In the genomic region with DNA sequence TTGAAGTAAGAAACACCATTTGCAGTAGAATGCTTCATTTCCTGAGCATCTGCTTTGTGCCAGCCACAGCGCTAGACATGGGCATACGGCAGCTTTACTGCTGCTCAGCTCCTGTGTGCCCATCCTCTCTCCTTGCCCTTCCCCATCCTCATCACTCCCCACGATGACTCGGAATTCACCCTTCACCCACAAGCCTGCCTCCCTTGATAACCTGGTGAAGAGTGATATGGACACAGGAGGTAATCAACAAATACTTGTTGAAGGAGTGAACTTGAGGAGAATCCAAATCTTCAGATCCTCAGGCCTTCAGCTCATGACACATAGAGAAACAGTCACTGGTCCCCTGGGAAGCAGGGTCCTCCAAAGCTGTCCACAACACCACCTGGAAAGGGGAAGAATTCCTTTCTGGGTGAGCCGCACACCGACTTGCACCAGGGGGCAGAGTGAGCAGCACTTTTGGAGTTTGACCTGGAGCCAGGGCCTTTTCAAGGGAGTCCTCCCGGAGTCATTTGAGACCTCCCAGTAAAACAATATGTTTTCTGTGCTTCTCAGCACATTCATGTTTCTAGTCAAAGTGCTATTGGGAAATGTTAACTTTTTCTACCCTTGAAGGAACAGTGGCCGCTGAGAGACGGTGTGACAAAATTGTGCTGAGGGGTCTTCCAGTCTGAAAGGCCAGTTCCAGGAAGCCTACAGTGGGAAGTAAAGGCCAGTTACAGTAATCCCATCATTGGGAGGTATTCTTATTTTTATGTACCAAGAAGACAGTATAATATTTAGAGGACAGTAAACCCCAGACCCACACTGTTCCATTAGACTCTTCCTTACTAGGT, we compare ENCODE assay signal across 8 cellular contexts.
DNase-seq lines count a peak whose midpoint lies in the region; ATAC-seq and TF ChIP-seq lines count a peak whose summit lies in the region.

No MANE protein-coding gene starts in this region.

- POLR2A ChIA-PET in WTC11 (lab: Charles Lee) = no interaction called here

- no peak for TF ChIP-seq POLR2A in ovary (IDR thresholded peaks at IDR 0.05)

- peak; percentile 71 for ATAC-seq in WTC11
- no peak for ATAC-seq in HG02623 (IDR thresholded peaks at IDR 0.05; ENCODE audit: unreplicated experiment)

- no peaks in the 10 kb centered on the region for H3K36me3 ChIP-seq in ovary

- peaks cover 6% of the 10 kb centered on the region for H3K4me1 ChIP-seq in ovary (ENCODE audit: insufficient read depth)

- H3K27me3 ChIP-seq in ovary = no peaks in the 10 kb centered on the region

- TF ChIP-seq EP300 in ovary (IDR thresholded peaks at IDR 0.05) = no peak

- H3K27me3 Mint-ChIP-seq in WTC11 (ENCODE audit: low read depth) = peaks cover 5% of the 10 kb centered on the region

- H3K4me1 Mint-ChIP-seq in WTC11 = peaks cover 33% of the 10 kb centered on the region

- 48 to 64% (median 50%) methylated on average over 9 of the region's 9 CpGs for WGBS in ovary, 3 donors

- CTCF ChIA-PET in WTC11 (lab: Charles Lee) = interaction anchor here (0.5 to 6.6 kb wide), 9 partner anchors 10 to 382 kb away, joined by 3 to 66 read pairs (median 3); a partner anchor contains a TSS

- no peaks in the 10 kb centered on the region for H3K9me3 Mint-ChIP-seq in WTC11

- no peaks in the 10 kb centered on the region for H3K36me3 Mint-ChIP-seq in WTC11

- in situ Hi-C loops in ACHN (cut with HindIII; ENCODE audit: low pct_ligation_motif_present, low pct_unique_long_range_greater_than_20kb, low sequenced_read_pairs) = no loop called here

- peak overlapping the region; percentile 67; the same call in 1 of the 2 replicates for H3K27ac Mint-ChIP-seq in WTC11

- H3K4me3 ChIP-seq in fibroblast of villous mesenchyme (ENCODE audit: low read depth, low read length) (no peak overlapping the region), ovary (no peak overlapping the region)

- 0 out of 2 replicates have a peak overlapping the region, but pooled peaks have one; percentile 5 for H3K4me3 Mint-ChIP-seq in WTC11

- intact Hi-C loops in ovary (cut with DNase I) = loop anchor here in 2 of 4 donors (5.0 to 10.0 kb wide), 2 partner anchors 126 to 381 kb away; a partner anchor contains a TSS

- DNase-seq in ACHN (peak; percentile 62), GM04503 (ENCODE audit: low read depth) (peak; percentile 25), NCI-H128 (lab: John Stamatoyannopoulos, UW; ENCODE audit: unreplicated experiment) (peak; percentile 23), WTC11 (ENCODE audit: low spot score) (peak; percentile 76), fibroblast of villous mesenchyme (ENCODE audit: low read depth) (peak; percentile 83), ovary (peak; percentile 63 to 76 (median 73)), CD1c-positive myeloid dendritic cell (ENCODE audit: extremely low spot score) (no peak)

- H3K27ac ChIP-seq in ovary = peak overlapping the region in 1 of 2 donors; percentile 80

- no peaks in the 10 kb centered on the region for H3K9me3 ChIP-seq in ovary

- TF ChIP-seq CTCF in WTC11 (IDR thresholded peaks at IDR 0.05) (peak; percentile 58), fibroblast of villous mesenchyme (IDR thresholded peaks at IDR 0.05; ENCODE audit: insufficient read depth, low read depth, low read length) (peak; percentile 85), ovary (IDR thresholded peaks at IDR 0.05) (peak in 2 of 3 donors; percentile 33 to 42)

TF ChIP-seq in WTC11, 78 proteins besides CTCF, POLR2A, EP300 and RAD21:
- 0 out of 2 replicates have a peak, but pooled peaks have one; percentile 66 for TF ChIP-seq ZNF121 (CRISPR knock-in tag; IDR thresholded peaks at IDR 0.05)
- TF ChIP-seq ZNF263 (CRISPR knock-in tag; IDR thresholded peaks at IDR 0.05; ENCODE audit: low read depth) = peak; percentile 69; the same call in 1 of the 2 replicates
- TF ChIP-seq ESRRA (CRISPR knock-in tag; IDR thresholded peaks at IDR 0.05; ENCODE audit: borderline replicate concordance) = no peak
